In the genomic region with DNA sequence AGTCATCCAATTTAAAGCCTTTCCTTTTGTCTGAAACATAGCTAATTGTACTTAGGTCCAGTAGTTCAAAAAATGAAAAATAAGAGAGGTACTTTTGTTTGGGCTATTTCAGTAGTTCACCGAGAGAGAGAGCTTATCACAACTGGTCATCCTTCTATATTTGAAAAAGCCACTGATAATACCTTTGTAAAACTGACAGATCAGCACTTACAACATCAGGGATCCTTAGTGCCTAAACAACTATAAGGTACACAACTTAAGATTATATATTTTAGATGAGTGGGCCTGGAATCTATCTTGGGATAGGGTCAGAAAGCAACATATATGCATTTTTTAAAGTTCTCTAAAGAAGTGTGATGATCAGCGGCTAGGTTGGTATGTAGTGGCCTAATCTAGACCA, we compare ENCODE assay signal across 1 cellular context.
TF ChIP-seq lines count a peak whose summit lies in the region.

No MANE protein-coding gene starts in this region.

TF ChIP-seq in HepG2, 621 proteins besides CTCF, POLR2A, EP300 and RAD21 (continued from another document):
- TF ChIP-seq, protein P1, sequence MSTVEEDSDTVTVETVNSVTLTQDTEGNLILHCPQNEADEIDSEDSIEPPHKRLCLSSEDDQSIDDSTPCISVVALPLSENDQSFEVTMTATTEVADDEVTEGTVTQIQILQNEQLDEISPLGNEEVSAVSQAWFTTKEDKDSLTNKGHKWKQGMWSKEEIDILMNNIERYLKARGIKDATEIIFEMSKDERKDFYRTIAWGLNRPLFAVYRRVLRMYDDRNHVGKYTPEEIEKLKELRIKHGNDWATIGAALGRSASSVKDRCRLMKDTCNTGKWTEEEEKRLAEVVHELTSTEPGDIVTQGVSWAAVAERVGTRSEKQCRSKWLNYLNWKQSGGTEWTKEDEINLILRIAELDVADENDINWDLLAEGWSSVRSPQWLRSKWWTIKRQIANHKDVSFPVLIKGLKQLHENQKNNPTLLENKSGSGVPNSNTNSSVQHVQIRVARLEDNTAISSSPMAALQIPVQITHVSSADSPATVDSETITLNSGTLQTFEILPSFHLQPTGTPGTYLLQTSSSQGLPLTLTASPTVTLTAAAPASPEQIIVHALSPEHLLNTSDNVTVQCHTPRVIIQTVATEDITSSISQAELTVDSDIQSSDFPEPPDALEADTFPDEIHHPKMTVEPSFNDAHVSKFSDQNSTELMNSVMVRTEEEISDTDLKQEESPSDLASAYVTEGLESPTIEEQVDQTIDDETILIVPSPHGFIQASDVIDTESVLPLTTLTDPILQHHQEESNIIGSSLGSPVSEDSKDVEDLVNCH (CRISPR knock-in tag; IDR thresholded peaks at IDR 0.05), result no peak
- peak; percentile 67 for TF ChIP-seq MAFF (IDR thresholded peaks at IDR 0.05; ENCODE audit: low read depth, low read length)
